Comparison of ENCODE assay signal across 28 cellular contexts in the genomic region with DNA sequence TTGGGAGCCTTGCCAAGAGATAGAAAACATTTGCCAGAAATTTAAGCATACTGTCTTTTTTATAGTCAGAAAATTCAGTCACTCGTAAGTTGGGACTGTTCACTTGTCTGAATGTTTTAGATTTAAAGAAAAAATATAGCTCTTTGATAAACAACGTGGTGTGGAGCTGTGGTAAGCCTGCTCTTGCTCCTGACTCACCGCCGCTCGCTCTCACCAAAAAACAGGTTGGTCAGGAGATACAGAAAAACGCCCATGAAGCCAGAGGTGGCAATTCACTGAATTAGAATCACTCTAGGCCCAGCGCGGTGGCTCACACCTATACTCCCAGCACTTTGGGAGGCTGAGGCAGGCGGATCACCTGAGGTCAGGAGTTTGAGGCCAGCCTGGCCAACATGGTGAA. TPM values are rescaled to one million over a fixed set of nuclear protein-coding genes. Genes with fewer than 3 reads are reported as not detected.
DNase-seq lines count a peak whose midpoint lies in the region; ATAC-seq, FAIRE-seq and TF ChIP-seq lines count a peak whose summit lies in the region.
"Had no signal": no experiment of that assay in that cellular context is flagged by ENCODE, and none has a peak within 500 bp of the region (broad histone marks: within the 10 kb centered on the region; RNA-seq: fewer than 3 reads in every experiment).

No MANE protein-coding gene starts in this region.

- peaks cover 39% of the 10 kb centered on the region for H3K4me1 ChIP-seq in keratinocyte (ENCODE audit: control insufficient read depth, extremely low read depth, insufficient read depth, low read length)

- H3K27ac Mint-ChIP-seq in T-helper 17 cell: peak overlapping the region; percentile 27
- peak overlapping the region in 1 of 2 donors; percentile 12 for H3K27ac Mint-ChIP-seq in stimulated activated naive CD8-positive, alpha-beta T cell treated with anti-CD3 and anti-CD28 coated beads, Interleukin-15, amount 100 ng/mL, for 72 hours
- H3K27ac Mint-ChIP-seq: GM23338; mesothelial cell of epicardium; nephron; T-helper 1 cell treated with Interleukin-12 subunit alpha and Interleukin-12 subunit beta and Interleukin-4 antibody, amounts not matched to agents 30 μg/mL and 1 μg/mL, for 36 hours had no signal

- no peak overlapping the region for H3K4me3 Mint-ChIP-seq in activated T-cell treated with anti-CD3 and anti-CD28 coated beads, Interleukin-2, amount 50 U/mL, for 4 hours
- no peak overlapping the region for H3K4me3 Mint-ChIP-seq in T-helper 17 cell
- H3K4me3 Mint-ChIP-seq in stimulated activated naive CD8-positive, alpha-beta T cell treated with anti-CD3 and anti-CD28 coated beads, Interleukin-15, amount 100 ng/mL, for 72 hours: peak overlapping the region; percentile 56 to 58
- H3K4me3 Mint-ChIP-seq: GM23338; mesothelial cell of epicardium; nephron; T-helper 1 cell treated with Interleukin-12 subunit alpha and Interleukin-12 subunit beta and Interleukin-4 antibody, amounts not matched to agents 30 μg/mL and 1 μg/mL, for 36 hours had no signal

- no peak for DNase-seq in activated T-cell treated with anti-CD3 and anti-CD28 coated beads, Interleukin-2, amount 50 U/mL, for 4 hours
- DNase-seq in activated T-cell treated with anti-CD3 and anti-CD28 coated beads, Interleukin-2, amount 50 U/mL, for 1 hour: no peak
- no peak for DNase-seq in T-helper 17 cell
- no peak for DNase-seq in keratinocyte (ENCODE audit: low read depth, low spot score)
- peak in 1 of 2 donors; percentile 35 for DNase-seq in stimulated activated naive CD8-positive, alpha-beta T cell treated with anti-CD3 and anti-CD28 coated beads, Interleukin-15, amount 100 ng/mL, for 72 hours
- no peak for DNase-seq in GM12892 (ENCODE audit: insufficient read length)
- no peak for DNase-seq in DMS53 (lab: John Stamatoyannopoulos, UW)
- DNase-seq: activated CD4-positive, alpha-beta T cell treated with anti-CD3 and anti-CD28 coated beads, Interleukin-2, amount 50 U/mL, for 4 hours; body of pancreas; DND-41; effector CD4-positive, alpha-beta T cell; HFFc6; MG63; NCI-H2029 treated with DMSO at 0.1 percent for 48 hours; NCI-H226; NCI-H748 treated with DMSO at 0.1 percent for 48 hours; ovary; RPMI8226; stimulated activated CD4-positive, alpha-beta T cell treated with anti-CD3 and anti-CD28 coated beads, Interleukin-4, amount 100 ng/mL, for 24 hours; upper lobe of right lung had no signal

- TF ChIP-seq CTCF in keratinocyte (optimal IDR thresholded peaks at IDR 0.05 in 1 of 3, IDR thresholded peaks at IDR 0.05 in 1 of 3, conservative IDR thresholded peaks at IDR 0.05 in 1 of 3; ENCODE audit: extremely low read depth in 1 of 3, insufficient read depth in 2 of 3, low read length in 3 of 3): no peak

- dilution Hi-C loops in keratinocyte (cut with MboI; ENCODE audit: extremely low pct_ligation_motif_present, low sequenced_read_pairs): no loop called here

- no peak for FAIRE-seq in keratinocyte (lab: Jason Lieb, UNC)
- FAIRE-seq in GM12892 (lab: Jason Lieb, UNC): no peak
- FAIRE-seq: K562 had no signal

- H3K79me2 ChIP-seq in keratinocyte (ENCODE audit: control insufficient read depth, insufficient read depth, low read length): peaks cover 93% of the 10 kb centered on the region

- H3K36me3 Mint-ChIP-seq in activated T-cell treated with anti-CD3 and anti-CD28 coated beads, Interleukin-2, amount 50 U/mL, for 4 hours (ENCODE audit: insufficient read depth): peaks cover 16% of the 10 kb centered on the region
- peaks cover 5% of the 10 kb centered on the region for H3K36me3 Mint-ChIP-seq in T-helper 17 cell (ENCODE audit: low read depth)

- H2AFZ ChIP-seq in keratinocyte (ENCODE audit: control insufficient read depth, low read length): no peak overlapping the region
- H2AFZ ChIP-seq: GM23338 had no signal

- H3K27me3 Mint-ChIP-seq in activated T-cell treated with anti-CD3 and anti-CD28 coated beads, Interleukin-2, amount 50 U/mL, for 4 hours (ENCODE audit: low read depth): no peaks in the 10 kb centered on the region
- no peaks in the 10 kb centered on the region for H3K27me3 Mint-ChIP-seq in T-helper 17 cell
- H3K27me3 Mint-ChIP-seq in stimulated activated naive CD8-positive, alpha-beta T cell treated with anti-CD3 and anti-CD28 coated beads, Interleukin-15, amount 100 ng/mL, for 72 hours: no peaks in the 10 kb centered on the region

- TF ChIP-seq POLR2A in GM12892 (IDR thresholded peaks at IDR 0.05; ENCODE audit: low read depth, low read length): no peak

- H3K4me3 ChIP-seq in keratinocyte (ENCODE audit: control insufficient read depth in 2 of 3, extremely low read depth in 1 of 3, insufficient read depth in 2 of 3, low read depth in 1 of 3, low read length in 3 of 3): no peak overlapping the region
- H3K4me3 ChIP-seq: body of pancreas, GM23338, K562, MG63, ovary, right atrium auricular region, upper lobe of right lung had no signal

- peak; percentile 63 to 80 for ATAC-seq in activated T-cell treated with anti-CD3 and anti-CD28 coated beads, Interleukin-2, amount 50 U/mL, for 4 hours
- ATAC-seq in T-helper 17 cell: no peak
- peak; percentile 86 for ATAC-seq in stimulated activated naive CD8-positive, alpha-beta T cell treated with anti-CD3 and anti-CD28 coated beads, Interleukin-15, amount 100 ng/mL, for 72 hours
- ATAC-seq in HG03280 (IDR thresholded peaks at IDR 0.05; ENCODE audit: unreplicated experiment): no peak
- ATAC-seq: body of pancreas, GM23338, K562, left lobe of liver, upper lobe of right lung had no signal

- H3K27me3 ChIP-seq in keratinocyte (ENCODE audit: control insufficient read depth, extremely low read depth, insufficient read depth, low read length): no peaks in the 10 kb centered on the region
- H3K27me3 ChIP-seq: body of pancreas, MG63, ovary, right atrium auricular region, upper lobe of right lung had no signal

- H3K27ac ChIP-seq in keratinocyte (ENCODE audit: control insufficient read depth, insufficient read depth, low read length): peak overlapping the region; percentile 56
- H3K27ac ChIP-seq: body of pancreas, ovary, right atrium auricular region, upper lobe of right lung had no signal

- H3K4me1 Mint-ChIP-seq in activated T-cell treated with anti-CD3 and anti-CD28 coated beads, Interleukin-2, amount 50 U/mL, for 4 hours (ENCODE audit: low read depth): peaks cover 87% of the 10 kb centered on the region
- peaks cover 58% of the 10 kb centered on the region for H3K4me1 Mint-ChIP-seq in T-helper 17 cell
- H3K4me1 Mint-ChIP-seq in stimulated activated naive CD8-positive, alpha-beta T cell treated with anti-CD3 and anti-CD28 coated beads, Interleukin-15, amount 100 ng/mL, for 72 hours: peaks cover 81% of the 10 kb centered on the region

- no peaks in the 10 kb centered on the region for H3K9me3 ChIP-seq in T-helper 17 cell (ENCODE audit: control insufficient read depth, low read length, poor library complexity, severe bottlenecking)
- H3K9me3 ChIP-seq in keratinocyte (ENCODE audit: control insufficient read depth, low read depth, low read length): no peaks in the 10 kb centered on the region
- H3K9me3 ChIP-seq: body of pancreas, MG63, ovary, right atrium auricular region, upper lobe of right lung had no signal

- peaks cover 0 to 2% of the 10 kb centered on the region in 2 experiments for H3K36me3 ChIP-seq in keratinocyte (ENCODE audit: control insufficient read depth in 2 of 2, extremely low read depth in 1 of 2, insufficient read depth in 2 of 2, low read length in 2 of 2)
- H3K36me3 ChIP-seq: ovary, right atrium auricular region, upper lobe of right lung had no signal

- peak overlapping the region; percentile 28 for H3K9ac ChIP-seq in keratinocyte (ENCODE audit: control insufficient read depth, extremely low read depth, insufficient read depth, low read length)

- no peaks in the 10 kb centered on the region for H4K20me1 ChIP-seq in keratinocyte (ENCODE audit: control insufficient read depth, extremely low read depth, insufficient read depth, low read length)

- no peaks in the 10 kb centered on the region for H3K9me3 Mint-ChIP-seq in activated T-cell treated with anti-CD3 and anti-CD28 coated beads, Interleukin-2, amount 50 U/mL, for 4 hours
- no peaks in the 10 kb centered on the region for H3K9me3 Mint-ChIP-seq in stimulated activated naive CD8-positive, alpha-beta T cell treated with anti-CD3 and anti-CD28 coated beads, Interleukin-15, amount 100 ng/mL, for 72 hours
- H3K9me3 Mint-ChIP-seq: GM23338; HFFc6; mesothelial cell of epicardium; nephron; T-helper 1 cell treated with Interleukin-12 subunit alpha and Interleukin-12 subunit beta and Interleukin-4 antibody, amounts not matched to agents 30 μg/mL and 1 μg/mL, for 36 hours had no signal

- peak overlapping the region; percentile 32 for H3K4me2 ChIP-seq in keratinocyte (ENCODE audit: control insufficient read depth, extremely low read depth, insufficient read depth, low read depth, low read length)
- H3K4me2 ChIP-seq: GM23338 had no signal

- no peaks in the 10 kb centered on the region for H3K9me1 ChIP-seq in keratinocyte (ENCODE audit: control insufficient read depth, extremely low read depth, insufficient read depth, low read length)

RNA-seq across cellular contexts. Expression of a gene that starts 6.2 kb away (rescaled TPM):
- total RNA-seq in activated T-cell treated with anti-CD3 and anti-CD28 coated beads, Interleukin-2, amount 50 U/mL, for 4 hours: 10 to 100 TPM; 20.3 to 22.9 (median 20.6) TPM
- 10 to 100 TPM; 72.4 to 80.7 TPM for total RNA-seq in T-helper 17 cell
- 20.1 to 26.6 TPM (median 24.6 TPM) in 3 replicates for polyA plus RNA-seq in keratinocyte
- polyA plus RNA-seq in keratinocyte (2011; ENCODE audit: low read depth): 6.1 TPM
- 3.3 and 7.1 TPM in 2 replicates for polyA plus RNA-seq in keratinocyte (2011; cell fraction: cytosol; rRNA removed)
- polyA plus RNA-seq in keratinocyte (2011; cell fraction: nucleus; rRNA removed): 38.0 and 53.6 TPM in 2 replicates
- polyA plus RNA-seq in keratinocyte (2012; ENCODE audit: low replicate concordance): 10.2 and 13.9 TPM in 2 replicates
- polyA minus RNA-seq in keratinocyte: 22.2 to 114 TPM (median 78.7 TPM) in 3 replicates
- polyA minus RNA-seq in keratinocyte (2011; cell fraction: cytosol; rRNA and poly(A)+ RNA removed): 20.1 TPM
- 107 and 229 TPM in 2 replicates for polyA minus RNA-seq in keratinocyte (2011; cell fraction: nucleus; rRNA and poly(A)+ RNA removed)
- polyA plus RNA-seq in GM12892 (2012; ENCODE audit: missing spikeins): 19.7 TPM

Comparison
In these comparisons a context has a peak if more than half of its experiments do, and no peak if none do; other contexts are left out.
1. ATAC-seq: peak in activated T-cell treated with anti-CD3 and anti-CD28 coated beads, Interleukin-2, amount 50 U/mL, for 4 hours (2 of 2) and stimulated activated naive CD8-positive, alpha-beta T cell treated with anti-CD3 and anti-CD28 coated beads, Interleukin-15, amount 100 ng/mL, for 72 hours (single experiment); none in T-helper 17 cell (single experiment) and HG03280 (single experiment).
2. H3K4me3 Mint-ChIP-seq: peak in stimulated activated naive CD8-positive, alpha-beta T cell treated with anti-CD3 and anti-CD28 coated beads, Interleukin-15, amount 100 ng/mL, for 72 hours (2 of 2); none in activated T-cell treated with anti-CD3 and anti-CD28 coated beads, Interleukin-2, amount 50 U/mL, for 4 hours (single experiment) and T-helper 17 cell (single experiment).